In genomic region chr20:35355372-35355771, GRCh38 we compare ENCODE assay signal across 22 cellular contexts.
"Had no signal": no experiment of that assay in that cellular context is flagged by ENCODE, and none has a peak within 500 bp of the region (broad histone marks: within the 10 kb centered on the region; RNA-seq: fewer than 3 reads in every experiment).

No MANE protein-coding gene starts in this region.

- H3K27ac ChIP-seq: coronary artery, foreskin keratinocyte, tibial artery had no signal

- H3K9me3 Mint-ChIP-seq: activated CD4-positive, alpha-beta memory T cell treated with anti-CD3 and anti-CD28 coated beads, Interleukin-2, amount 10 ng/mL, durations not matched to agents 7 days and 5 days; activated naive CD8-positive, alpha-beta T cell treated with anti-CD3 and anti-CD28 coated beads, Interleukin-2, amount 50 U/mL, for 24 hours; central memory CD8-positive, alpha-beta T cell; naive B cell; stimulated activated naive CD8-positive, alpha-beta T cell treated with anti-CD3 and anti-CD28 coated beads, Interleukin-15, Interleukin-2, amounts not matched to agents 100 ng/mL and 50 ng/mL, for 24 hours; T-helper 1 cell treated with Interleukin-12 subunit alpha and Interleukin-12 subunit beta and Interleukin-4 antibody, amounts not matched to agents 30 μg/mL and 1 μg/mL, for 36 hours had no signal

- H3K4me3 Mint-ChIP-seq: activated CD4-positive, alpha-beta memory T cell treated with anti-CD3 and anti-CD28 coated beads, Interleukin-2, amount 10 ng/mL, durations not matched to agents 7 days and 5 days; activated naive CD8-positive, alpha-beta T cell treated with anti-CD3 and anti-CD28 coated beads, Interleukin-2, amount 50 U/mL, for 24 hours; central memory CD8-positive, alpha-beta T cell; naive B cell; stimulated activated naive CD8-positive, alpha-beta T cell treated with anti-CD3 and anti-CD28 coated beads, Interleukin-15, Interleukin-2, amounts not matched to agents 100 ng/mL and 50 ng/mL, for 24 hours; T-helper 1 cell treated with Interleukin-12 subunit alpha and Interleukin-12 subunit beta and Interleukin-4 antibody, amounts not matched to agents 30 μg/mL and 1 μg/mL, for 36 hours had no signal

- H3K27ac Mint-ChIP-seq: activated CD4-positive, alpha-beta memory T cell treated with anti-CD3 and anti-CD28 coated beads, Interleukin-2, amount 10 ng/mL, durations not matched to agents 7 days and 5 days; activated naive CD8-positive, alpha-beta T cell treated with anti-CD3 and anti-CD28 coated beads, Interleukin-2, amount 50 U/mL, for 24 hours; stimulated activated naive CD8-positive, alpha-beta T cell treated with anti-CD3 and anti-CD28 coated beads, Interleukin-15, Interleukin-2, amounts not matched to agents 100 ng/mL and 50 ng/mL, for 24 hours; T-helper 1 cell treated with Interleukin-12 subunit alpha and Interleukin-12 subunit beta and Interleukin-4 antibody, amounts not matched to agents 30 μg/mL and 1 μg/mL, for 36 hours had no signal

- H3K4me3 ChIP-seq: coronary artery, mucosa of descending colon, tibial artery had no signal

- DNase-seq: activated CD4-positive, alpha-beta memory T cell treated with anti-CD3 and anti-CD28 coated beads, Interleukin-2, amount 10 ng/mL, durations not matched to agents 7 days and 5 days; activated CD4-positive, alpha-beta T cell treated with anti-CD3 and anti-CD28 coated beads for 48 hours; activated CD4-positive, CD25-positive, alpha-beta regulatory T cell; activated gamma-delta T cell; activated naive CD4-positive, alpha-beta T cell treated with anti-CD3 and anti-CD28 coated beads, Interleukin-2, amount 50 U/mL, for 16 hours; activated naive CD8-positive, alpha-beta T cell treated with anti-CD3 and anti-CD28 coated beads, Interleukin-2, amount 50 U/mL, for 24 hours; activated T-cell treated with anti-CD3 and anti-CD28 coated beads for 4 hours; anterior cingulate cortex; foreskin keratinocyte; kidney glomerular epithelial cell; left ventricle myocardium superior; mesendoderm; mucosa of descending colon; naive B cell; nucleus accumbens; stimulated activated CD4-positive, alpha-beta T cell treated with anti-CD3 and anti-CD28 coated beads, Interleukin-4, amount 100 ng/mL, for 4 hours; substantia nigra; tibial artery had no signal

- H3K9me3 ChIP-seq: mucosa of descending colon, tibial artery had no signal

- H3K27me3 ChIP-seq: foreskin keratinocyte, tibial artery had no signal

- H3K27me3 Mint-ChIP-seq: activated CD4-positive, alpha-beta memory T cell treated with anti-CD3 and anti-CD28 coated beads, Interleukin-2, amount 10 ng/mL, durations not matched to agents 7 days and 5 days; activated naive CD8-positive, alpha-beta T cell treated with anti-CD3 and anti-CD28 coated beads, Interleukin-2, amount 50 U/mL, for 24 hours; central memory CD8-positive, alpha-beta T cell; naive B cell; stimulated activated naive CD8-positive, alpha-beta T cell treated with anti-CD3 and anti-CD28 coated beads, Interleukin-15, Interleukin-2, amounts not matched to agents 100 ng/mL and 50 ng/mL, for 24 hours had no signal

- H3K4me1 Mint-ChIP-seq: central memory CD8-positive, alpha-beta T cell had no signal

- ATAC-seq: activated naive CD8-positive, alpha-beta T cell treated with anti-CD3 and anti-CD28 coated beads, Interleukin-2, amount 50 U/mL, for 24 hours; foreskin keratinocyte; left ventricle myocardium superior; mucosa of descending colon had no signal
